Comparison of ENCODE assay signal across 7 cellular contexts in genomic region chr5:136062563-136063274, GRCh38. TPM values are rescaled to one million over a fixed set of nuclear protein-coding genes. Genes with fewer than 3 reads are reported as not detected.
DNase-seq lines count a peak whose midpoint lies in the region; ATAC-seq and TF ChIP-seq lines count a peak whose summit lies in the region.

No MANE protein-coding gene starts in this region.

- intact Hi-C loops in stomach (cut with DNase I; ENCODE audit: low total_unique reads): no loop called here

- no peaks in the 10 kb centered on the region for H3K9me3 ChIP-seq in stomach

- peak; percentile 76 for ATAC-seq in GM19023 (IDR thresholded peaks at IDR 0.05; ENCODE audit: unreplicated experiment)
- peak; percentile 66 for ATAC-seq in HG03378 (IDR thresholded peaks at IDR 0.05; ENCODE audit: unreplicated experiment)
- peak; percentile 52 for ATAC-seq in stimulated activated memory B cell treated with anti-CD40 and anti-IgM and Interleukin-4, amounts not matched to agents 10 μg/mL and 1 μg/mL and 100 μg/mL, for 72 hours

- H3K27ac ChIP-seq in stomach: no peak overlapping the region

- no peak overlapping the region for H3K27ac Mint-ChIP-seq in stimulated activated memory B cell treated with anti-CD40 and anti-IgM and Interleukin-4, amounts not matched to agents 10 μg/mL and 1 μg/mL and 100 μg/mL, for 72 hours

- H3K36me3 Mint-ChIP-seq in stimulated activated memory B cell treated with anti-CD40 and anti-IgM and Interleukin-4, amounts not matched to agents 10 μg/mL and 1 μg/mL and 100 μg/mL, for 72 hours: no peaks in the 10 kb centered on the region

- 76 to 85% (median 80%) methylated on average over 5 of the region's 5 CpGs for WGBS in stomach, 5 donors

- peaks cover 0 to 32% (median 16%) of the 10 kb centered on the region in 4 donors for H3K4me1 ChIP-seq in stomach

- TF ChIP-seq POLR2A in stomach (IDR thresholded peaks at IDR 0.05): no peak

- DNase-seq in DMS79 treated with DMSO at 0.1 percent for 48 hours (lab: John Stamatoyannopoulos, UW) (peak; percentile 18), RPMI7951 (ENCODE audit: low read depth) (peak; percentile 35), fibroblast of mammary gland (ENCODE audit: low read depth) (peak; percentile 60), stomach (no peak)

- H3K9me3 Mint-ChIP-seq in stimulated activated memory B cell treated with anti-CD40 and anti-IgM and Interleukin-4, amounts not matched to agents 10 μg/mL and 1 μg/mL and 100 μg/mL, for 72 hours: no peaks in the 10 kb centered on the region

- TF ChIP-seq CTCF in fibroblast of mammary gland (conservative IDR thresholded peaks at IDR 0.05; ENCODE audit: control insufficient read depth, insufficient read depth, low read depth, low read length) (peak; percentile 51), stomach (IDR thresholded peaks at IDR 0.05) (peak in 2 of 7 experiments; percentile 22 to 23)

- H3K27me3 Mint-ChIP-seq in stimulated activated memory B cell treated with anti-CD40 and anti-IgM and Interleukin-4, amounts not matched to agents 10 μg/mL and 1 μg/mL and 100 μg/mL, for 72 hours: no peaks in the 10 kb centered on the region

- no peak overlapping the region for H3K4me3 Mint-ChIP-seq in stimulated activated memory B cell treated with anti-CD40 and anti-IgM and Interleukin-4, amounts not matched to agents 10 μg/mL and 1 μg/mL and 100 μg/mL, for 72 hours

- H3K4me1 Mint-ChIP-seq in stimulated activated memory B cell treated with anti-CD40 and anti-IgM and Interleukin-4, amounts not matched to agents 10 μg/mL and 1 μg/mL and 100 μg/mL, for 72 hours: no peaks in the 10 kb centered on the region

- TF ChIP-seq EP300 in stomach (IDR thresholded peaks at IDR 0.05): no peak

- H3K4me3 ChIP-seq in fibroblast of mammary gland (ENCODE audit: control insufficient read depth, low read depth, low read length) (no peak overlapping the region), stomach (no peak overlapping the region)

- no peaks in the 10 kb centered on the region for H3K27me3 ChIP-seq in stomach

- H3K36me3 ChIP-seq in stomach: peaks cover 0 to 41% (median 13%) of the 10 kb centered on the region in 4 donors

RNA-seq across cellular contexts. Expression of gene TGFBI, which starts 33.9 kb away (rescaled TPM):
- total RNA-seq in RPMI7951 (2014; rRNA removed; shearing (Covaris generic)): 976 and 1,163 TPM in 2 replicates
- total RNA-seq in stomach: 100 to 1,000 TPM in 1 of 5 donors, 10 to 100 TPM in 4; 24.5 to 180 (median 70.1) TPM
- 100 to 1,000 TPM in 1 of 3 donors, 10 to 100 TPM in 2; 43.5 to 116 (median 54.4) TPM for polyA plus RNA-seq in stomach
